Comparison of ENCODE assay signal across 2 cellular contexts in the genomic region with DNA sequence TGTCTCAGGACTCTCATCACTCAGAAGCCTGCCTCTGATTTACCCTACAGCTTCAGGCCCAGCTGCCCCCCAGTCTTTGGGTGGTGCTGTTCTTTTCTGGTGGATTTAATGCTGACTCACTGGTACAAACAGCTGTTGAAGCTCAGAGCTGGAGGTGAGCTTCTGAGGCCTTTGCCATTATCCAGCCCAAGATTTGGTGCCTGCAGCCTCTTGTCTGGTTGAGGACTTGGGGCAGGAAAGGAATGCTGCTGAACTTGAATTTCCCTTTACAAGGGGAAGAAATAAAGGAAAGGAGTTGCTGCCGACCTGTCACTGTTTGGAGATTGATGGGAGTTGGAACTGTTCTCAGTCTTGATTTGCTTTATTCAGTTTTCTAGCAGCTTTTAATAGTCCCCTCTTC.
A peak's percentile ranks its signal among the peaks of the same experiment; 100 is the strongest.
TF ChIP-seq lines count a peak whose summit lies in the region.

No MANE protein-coding gene starts in this region.

TF ChIP-seq in IMR-90, 13 proteins besides CTCF, POLR2A, EP300 and RAD21:
- TF ChIP-seq MAZ (IDR thresholded peaks at IDR 0.05; ENCODE audit: borderline replicate concordance, low read depth, low read length) (no peak), RCOR1 (IDR thresholded peaks at IDR 0.05; ENCODE audit: insufficient replicate concordance, low read length) (no peak), NFE2L2 (IDR thresholded peaks at IDR 0.05; ENCODE audit: low read depth, low read length) (peak; percentile 87), MAFK (IDR thresholded peaks at IDR 0.05; ENCODE audit: low read depth, low read length) (no peak; the same call in 1 of the 2 replicates), RFX5 (IDR thresholded peaks at IDR 0.05; ENCODE audit: low read depth, low read length) (no peak), CHD1 (IDR thresholded peaks at IDR 0.05; ENCODE audit: low read depth, low read length) (no peak)
- TF ChIP-seq, protein P1, sequence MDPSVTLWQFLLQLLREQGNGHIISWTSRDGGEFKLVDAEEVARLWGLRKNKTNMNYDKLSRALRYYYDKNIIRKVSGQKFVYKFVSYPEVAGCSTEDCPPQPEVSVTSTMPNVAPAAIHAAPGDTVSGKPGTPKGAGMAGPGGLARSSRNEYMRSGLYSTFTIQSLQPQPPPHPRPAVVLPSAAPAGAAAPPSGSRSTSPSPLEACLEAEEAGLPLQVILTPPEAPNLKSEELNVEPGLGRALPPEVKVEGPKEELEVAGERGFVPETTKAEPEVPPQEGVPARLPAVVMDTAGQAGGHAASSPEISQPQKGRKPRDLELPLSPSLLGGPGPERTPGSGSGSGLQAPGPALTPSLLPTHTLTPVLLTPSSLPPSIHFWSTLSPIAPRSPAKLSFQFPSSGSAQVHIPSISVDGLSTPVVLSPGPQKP (IDR thresholded peaks at IDR 0.05; ENCODE audit: borderline replicate concordance, low read depth, low read length): no peak
- TF ChIP-seq, protein P2, sequence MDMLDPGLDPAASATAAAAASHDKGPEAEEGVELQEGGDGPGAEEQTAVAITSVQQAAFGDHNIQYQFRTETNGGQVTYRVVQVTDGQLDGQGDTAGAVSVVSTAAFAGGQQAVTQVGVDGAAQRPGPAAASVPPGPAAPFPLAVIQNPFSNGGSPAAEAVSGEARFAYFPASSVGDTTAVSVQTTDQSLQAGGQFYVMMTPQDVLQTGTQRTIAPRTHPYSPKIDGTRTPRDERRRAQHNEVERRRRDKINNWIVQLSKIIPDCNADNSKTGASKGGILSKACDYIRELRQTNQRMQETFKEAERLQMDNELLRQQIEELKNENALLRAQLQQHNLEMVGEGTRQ (IDR thresholded peaks at IDR 0.05; ENCODE audit: low read depth, low read length): no peak

TF ChIP-seq in endothelial cell of umbilical vein, 7 proteins besides CTCF, POLR2A, EP300 and RAD21:
- TF ChIP-seq FOS (IDR thresholded peaks at IDR 0.05; ENCODE audit: borderline replicate concordance, insufficient read depth, low read length) (no peak), GATA2 (IDR thresholded peaks at IDR 0.05; ENCODE audit: insufficient read depth, insufficient read length, low read depth, low read length) (no peak), MYC (IDR thresholded peaks at IDR 0.05; ENCODE audit: low read depth, low read length) (no peak)
- TF ChIP-seq, protein P3, sequence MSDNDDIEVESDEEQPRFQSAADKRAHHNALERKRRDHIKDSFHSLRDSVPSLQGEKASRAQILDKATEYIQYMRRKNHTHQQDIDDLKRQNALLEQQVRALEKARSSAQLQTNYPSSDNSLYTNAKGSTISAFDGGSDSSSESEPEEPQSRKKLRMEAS (IDR thresholded peaks at IDR 0.05; ENCODE audit: insufficient read depth, insufficient read length): no peak
